Comparison of ENCODE assay signal across 21 cellular contexts in the genomic region with DNA sequence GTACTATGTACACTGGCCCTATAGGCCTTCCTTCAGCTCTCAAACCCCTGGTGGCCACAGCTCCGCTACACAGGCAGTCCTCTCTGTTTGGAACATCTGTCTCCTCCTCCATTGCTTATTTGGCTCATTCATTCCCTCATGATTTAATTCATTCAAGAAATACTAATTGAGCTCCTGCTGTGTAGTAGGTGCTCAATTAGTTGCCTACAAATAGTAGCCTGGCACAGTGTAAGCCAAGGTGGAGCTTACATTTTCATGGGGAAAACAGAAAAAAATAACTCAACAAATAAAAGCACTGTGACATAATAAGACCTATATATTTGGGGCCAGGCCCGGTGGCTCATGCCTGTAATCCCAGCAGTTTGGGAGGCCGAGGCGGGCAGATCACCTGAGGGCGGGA. TPM values are rescaled to one million over a fixed set of nuclear protein-coding genes. Genes with fewer than 3 reads are reported as not detected.
DNase-seq lines count a peak whose midpoint lies in the region; ATAC-seq and TF ChIP-seq lines count a peak whose summit lies in the region.
"Had no signal": no experiment of that assay in that cellular context is flagged by ENCODE, and none has a peak within 500 bp of the region (broad histone marks: within the 10 kb centered on the region; RNA-seq: fewer than 3 reads in every experiment).

No MANE protein-coding gene starts in this region.

- no peak for DNase-seq in CD4-positive, alpha-beta T cell
- DNase-seq in H7, result peak; percentile 43
- peak; percentile 45 for DNase-seq in RKO (ENCODE audit: low spot score)
- DNase-seq in SK-N-DZ (ENCODE audit: low spot score), result no peak
- DNase-seq in NCI-H2107 treated with DMSO at 0.1 percent for 48 hours (lab: John Stamatoyannopoulos, UW; ENCODE audit: unreplicated experiment), result no peak
- DNase-seq: Calu3; CD8-positive, alpha-beta T cell; DMS79; MM.1S; NCI-H1105; NCI-H2081 treated with DMSO at 0.1 percent for 48 hours; NCI-H510A treated with DMSO at 0.1 percent for 48 hours; NCI-H82; PC-3; SJCRH30 had no signal

- CTCF ChIA-PET in CD4-positive, alpha-beta T cell (lab: Charles Lee), result interaction anchor here (0.5 to 1.2 kb wide), 2 partner anchors 104 to 600 kb away, joined by 3 to 5 read pairs; no protein-coding TSS in a partner anchor

- H3K27ac Mint-ChIP-seq in CD4-positive, alpha-beta T cell, result no peak overlapping the region
- peak overlapping the region in 1 of 5 experiments; percentile 17 for H3K27ac Mint-ChIP-seq in brain
- H3K27ac Mint-ChIP-seq: CD8-positive, alpha-beta T cell had no signal

- no peak overlapping the region for H3K4me3 ChIP-seq in H7 (ENCODE audit: insufficient read depth, low read depth, low read length)
- H3K4me3 ChIP-seq in gastroesophageal sphincter, result no peak overlapping the region
- H3K4me3 ChIP-seq: BLaER1, HAP-1, SJCRH30 had no signal

- H3K36me3 ChIP-seq in H7 (replicated peaks; ENCODE audit: control insufficient read depth, insufficient read depth, low read length) (no peaks in the 10 kb centered on the region; the same call in 1 of the 2 replicates), gastroesophageal sphincter (peaks cover 0 to 30% of the 10 kb centered on the region in 2 donors)
- H3K36me3 ChIP-seq: SJCRH30 had no signal

- peak overlapping the region; percentile 63 for H3K4me3 Mint-ChIP-seq in CD4-positive, alpha-beta T cell
- H3K4me3 Mint-ChIP-seq in brain, result peak overlapping the region in 4 of 5 experiments; percentile 22 to 70 (median 29)
- H3K4me3 Mint-ChIP-seq: CD8-positive, alpha-beta T cell had no signal

- WGBS in gastroesophageal sphincter (ENCODE audit: low coverage in 1 of 2), 2 donors, result 89% methylated on average over 5 of the region's 5 CpGs

- H3K4me1 ChIP-seq in gastroesophageal sphincter, result peaks cover 0 to 57% (median 25%) of the 10 kb centered on the region in 3 donors

- no peak for TF ChIP-seq CTCF in CD4-positive, alpha-beta T cell (IDR thresholded peaks at IDR 0.05)
- TF ChIP-seq CTCF in brain (conservative IDR thresholded peaks at IDR 0.05) (no peak), gastroesophageal sphincter (IDR thresholded peaks at IDR 0.05) (no peak)

- no peaks in the 10 kb centered on the region for H3K27me3 ChIP-seq in CD4-positive, alpha-beta T cell (ENCODE audit: control insufficient read depth, insufficient read depth, low read length)
- H3K27me3 ChIP-seq in H7 (ENCODE audit: control insufficient read depth, insufficient read depth, low read length) (no peaks in the 10 kb centered on the region), gastroesophageal sphincter (no peaks in the 10 kb centered on the region)
- H3K27me3 ChIP-seq: BLaER1, SJCRH30 had no signal

- no peak for ATAC-seq in CD4-positive, alpha-beta T cell (ENCODE audit: poor library complexity)
- no peak for ATAC-seq in GM18502 (IDR thresholded peaks at IDR 0.05; ENCODE audit: poor library complexity, unreplicated experiment)
- no peak for ATAC-seq in gastroesophageal sphincter
- ATAC-seq: CD8-positive, alpha-beta T cell; PC-3 had no signal

- no peak for TF ChIP-seq EP300 in gastroesophageal sphincter (IDR thresholded peaks at IDR 0.05)

- peaks cover 44% of the 10 kb centered on the region for H3K36me3 Mint-ChIP-seq in CD4-positive, alpha-beta T cell (ENCODE audit: low read depth)
- peaks cover 37% of the 10 kb centered on the region for H3K36me3 Mint-ChIP-seq in brain

- no peaks in the 10 kb centered on the region for H3K27me3 Mint-ChIP-seq in CD4-positive, alpha-beta T cell
- H3K27me3 Mint-ChIP-seq in brain, result peaks cover 16% of the 10 kb centered on the region

- no peaks in the 10 kb centered on the region for H3K9me3 Mint-ChIP-seq in CD4-positive, alpha-beta T cell
- H3K9me3 Mint-ChIP-seq in brain, result peaks cover 0 to 2% (median 0%) of the 10 kb centered on the region in 5 experiments
- H3K9me3 Mint-ChIP-seq: CD8-positive, alpha-beta T cell had no signal

- no peaks in the 10 kb centered on the region for H3K9me3 ChIP-seq in CD4-positive, alpha-beta T cell (ENCODE audit: control insufficient read depth, low read length)
- H3K9me3 ChIP-seq in gastroesophageal sphincter, result no peaks in the 10 kb centered on the region
- H3K9me3 ChIP-seq: BLaER1, HAP-1, SJCRH30 had no signal

- H3K4me1 Mint-ChIP-seq in CD4-positive, alpha-beta T cell (ENCODE audit: low read depth), result peaks cover 63% of the 10 kb centered on the region
- peaks cover 63% of the 10 kb centered on the region for H3K4me1 Mint-ChIP-seq in brain

- intact Hi-C loops in CD4-positive, alpha-beta T cell (cut with DNase I, micrococcal nuclease), result loop anchor here in 1 of 2 experiments (5.0 kb wide), 2 partner anchors 411 to 1219 kb away; no protein-coding TSS in a partner anchor

- POLR2A ChIA-PET in CD4-positive, alpha-beta T cell (lab: Charles Lee), result no interaction called here

- TF ChIP-seq POLR2A in gastroesophageal sphincter (IDR thresholded peaks at IDR 0.05), result no peak

- no peak overlapping the region for H3K27ac ChIP-seq in CD4-positive, alpha-beta T cell (ENCODE audit: low read depth, low read length)
- H3K27ac ChIP-seq in gastroesophageal sphincter, result no peak overlapping the region
- H3K27ac ChIP-seq: BLaER1, SJCRH30 had no signal

RNA-seq across cellular contexts. Expression of a gene that starts 3.4 kb away (rescaled TPM):
- 10 to 100 TPM; 81.2 to 82.3 TPM for total RNA-seq in CD4-positive, alpha-beta T cell
- 141 and 151 TPM in 2 replicates for total RNA-seq in H7 (2014; rRNA removed; shearing (Covaris generic))
- 326 TPM for polyA plus RNA-seq in brain (ENCODE audit: insufficient read depth, low read depth, low replicate concordance)
- 199 and 216 TPM in 2 replicates for polyA plus RNA-seq in SK-N-DZ (2014; cell fraction: cytosol; rRNA removed)
- polyA plus RNA-seq in SK-N-DZ (2014; cell fraction: nucleus; rRNA removed), result 163 and 200 TPM in 2 replicates
- 100 to 1,000 TPM; 227 to 315 (median 248) TPM for total RNA-seq in gastroesophageal sphincter

RNA-seq across cellular contexts. Expression of a gene that starts 10.7 kb away (rescaled TPM):
- total RNA-seq in CD4-positive, alpha-beta T cell, result 10 to 100 TPM; 12.6 to 15.2 TPM
- 4.2 and 6.1 TPM in 2 replicates for total RNA-seq in H7 (2014; rRNA removed; shearing (Covaris generic))
- polyA plus RNA-seq in brain (ENCODE audit: insufficient read depth, low read depth, low replicate concordance), result 4.6 TPM
- 7.8 and 14.0 TPM in 2 replicates for polyA plus RNA-seq in SK-N-DZ (2014; cell fraction: cytosol; rRNA removed)
- polyA plus RNA-seq in SK-N-DZ (2014; cell fraction: nucleus; rRNA removed), result 53.8 and 58.4 TPM in 2 replicates
- 1 to 10 TPM; 4.4 to 6.8 (median 5.0) TPM for total RNA-seq in gastroesophageal sphincter

RNA-seq across cellular contexts. Expression of a gene that starts 30.3 kb away (rescaled TPM):
- 10 to 100 TPM; 28.4 to 30.6 TPM for total RNA-seq in CD4-positive, alpha-beta T cell
- total RNA-seq in H7 (2014; rRNA removed; shearing (Covaris generic)), result 58.9 and 83.3 TPM in 2 replicates
- 118 TPM for polyA plus RNA-seq in brain (ENCODE audit: insufficient read depth, low read depth, low replicate concordance)
- 83.4 and 87.4 TPM in 2 replicates for polyA plus RNA-seq in SK-N-DZ (2014; cell fraction: cytosol; rRNA removed)
- polyA plus RNA-seq in SK-N-DZ (2014; cell fraction: nucleus; rRNA removed), result 57.2 and 70.1 TPM in 2 replicates
- total RNA-seq in gastroesophageal sphincter, result 10 to 100 TPM; 76.2 to 97.8 (median 88.6) TPM

RNA-seq across cellular contexts. Expression of a gene that starts 30.9 kb away (rescaled TPM):
- 10 to 100 TPM; 13.8 to 15.9 TPM for total RNA-seq in CD4-positive, alpha-beta T cell
- 41.9 and 48.3 TPM in 2 replicates for total RNA-seq in H7 (2014; rRNA removed; shearing (Covaris generic))
- polyA plus RNA-seq in brain (ENCODE audit: insufficient read depth, low read depth, low replicate concordance), result 73.5 TPM
- 20.0 and 23.2 TPM in 2 replicates for polyA plus RNA-seq in SK-N-DZ (2014; cell fraction: cytosol; rRNA removed)
- polyA plus RNA-seq in SK-N-DZ (2014; cell fraction: nucleus; rRNA removed), result 45.9 and 60.0 TPM in 2 replicates
- total RNA-seq in gastroesophageal sphincter, result 10 to 100 TPM; 35.0 to 51.3 (median 43.6) TPM

RNA-seq across cellular contexts. Expression of a gene that starts 47.4 kb away (rescaled TPM):
- under 1 TPM in 1 of 2 experiments, not detected in 1; 0.11 TPM for total RNA-seq in CD4-positive, alpha-beta T cell
- total RNA-seq in H7 (2014; rRNA removed; shearing (Covaris generic)), result 0.52 and 1.00 TPM in 2 replicates
- polyA plus RNA-seq in brain (ENCODE audit: insufficient read depth, low read depth, low replicate concordance), result not detected
- not detected in 2 replicates for polyA plus RNA-seq in SK-N-DZ (2014; cell fraction: cytosol; rRNA removed)
- polyA plus RNA-seq in SK-N-DZ (2014; cell fraction: nucleus; rRNA removed), result not detected in 2 replicates
- total RNA-seq in gastroesophageal sphincter, result not detected
- total RNA-seq: A673; Calu3; CD8-positive, alpha-beta T cell; PC-3; SJCRH30 had no signal

Comparison
In these comparisons a context has a peak if more than half of its experiments do, and no peak if none do; other contexts are left out.
1. DNase-seq: peak in H7 (single experiment) and RKO (single experiment); none in CD4-positive, alpha-beta T cell (0 of 10), SK-N-DZ (single experiment) and NCI-H2107 treated with DMSO at 0.1 percent for 48 hours (single experiment).